Comparison of ENCODE assay signal across 12 cellular contexts in genomic region chr19:17616686-17616960, GRCh38.
DNase-seq lines count a peak whose midpoint lies in the region; ATAC-seq and TF ChIP-seq lines count a peak whose summit lies in the region.
"Had no signal": no experiment of that assay in that cellular context is flagged by ENCODE, and none has a peak within 500 bp of the region (broad histone marks: within the 10 kb centered on the region; RNA-seq: fewer than 3 reads in every experiment).

No MANE protein-coding gene starts in this region.

- peak overlapping the region; percentile 61 for H3K27ac ChIP-seq in CD8-positive, alpha-beta memory T cell (ENCODE audit: low read depth, low read length)
- H3K27ac ChIP-seq in HUES64 (ENCODE audit: low read depth, low read length) (peak overlapping the region; percentile 58; the same call in 1 of the 2 replicates), fibroblast of lung (ENCODE audit: insufficient read depth, low read length) (no peak overlapping the region), psoas muscle (no peak overlapping the region)

- H3K9me3 Mint-ChIP-seq in CD8-positive, alpha-beta memory T cell: peaks cover 0 to 6% (median 0%) of the 10 kb centered on the region in 5 donors

- in situ Hi-C loops in HAP-1 (cut with MboI; ENCODE audit: low sequenced_read_pairs): no loop called here

- peaks cover 21 to 52% of the 10 kb centered on the region in 2 donors for H3K27me3 Mint-ChIP-seq in CD8-positive, alpha-beta memory T cell

- WGBS in HUES64: 40% methylated on average over 10 of the region's 11 CpGs
- 1 to 10% (median 3%) methylated on average over 9 to 11 of the region's 11 CpGs for WGBS in psoas muscle, 3 donors

- H4K20me1 ChIP-seq in fibroblast of lung (ENCODE audit: control insufficient read depth, extremely low read depth, insufficient read depth, low read length): no peaks in the 10 kb centered on the region

- TF ChIP-seq CTCF in fibroblast of lung (conservative IDR thresholded peaks at IDR 0.05 in 1 of 2, IDR thresholded peaks at IDR 0.05 in 1 of 2; ENCODE audit: low read depth in 1 of 2, low read length in 2 of 2): no peak
- TF ChIP-seq CTCF in psoas muscle (IDR thresholded peaks at IDR 0.05): no peak

- H3K9me3 ChIP-seq in CD8-positive, alpha-beta memory T cell (ENCODE audit: low read length): no peaks in the 10 kb centered on the region
- no peaks in the 10 kb centered on the region for H3K9me3 ChIP-seq in HUES64 (ENCODE audit: insufficient read depth, low read depth, low read length)
- H3K9me3 ChIP-seq in fibroblast of lung (ENCODE audit: control insufficient read depth, insufficient read depth, low read depth, low read length): no peaks in the 10 kb centered on the region
- no peaks in the 10 kb centered on the region for H3K9me3 ChIP-seq in psoas muscle
- H3K9me3 ChIP-seq in HAP-1: 0 out of 2 replicates have a peak, but pooled peaks cover 2% of the 10 kb centered on the region

- H3K36me3 Mint-ChIP-seq in CD8-positive, alpha-beta memory T cell: peaks cover 0 to 1% (median 0%) of the 10 kb centered on the region in 3 donors

- H3K4me3 Mint-ChIP-seq in CD8-positive, alpha-beta memory T cell: peak overlapping the region in 1 of 7 donors; percentile 7
- H3K4me3 Mint-ChIP-seq: activated CD4-positive, alpha-beta T cell treated with anti-CD3 and anti-CD28 coated beads for 36 hours had no signal

- no peak overlapping the region for H3K4me2 ChIP-seq in fibroblast of lung (ENCODE audit: extremely low read depth, insufficient read depth, low read length)

- H3K9ac ChIP-seq in HUES64 (ENCODE audit: low read depth, low read length) (no peak overlapping the region), fibroblast of lung (ENCODE audit: insufficient read depth, low read length) (peak overlapping the region; percentile 7)

- POLR2A ChIA-PET in CD8-positive, alpha-beta memory T cell (lab: Charles Lee): no interaction called here

- H3K27me3 ChIP-seq in CD8-positive, alpha-beta memory T cell (ENCODE audit: insufficient read depth, low read length, poor library complexity, severe bottlenecking): peaks cover 10% of the 10 kb centered on the region
- H3K27me3 ChIP-seq in HUES64 (ENCODE audit: insufficient read depth, low read length) (no peaks in the 10 kb centered on the region), fibroblast of lung (ENCODE audit: control insufficient read depth, insufficient read depth, low read length) (no peaks in the 10 kb centered on the region), psoas muscle (ENCODE audit: insufficient read depth in 3 of 3, low read length in 2 of 3) (peaks cover 0 to 37% (median 7%) of the 10 kb centered on the region in 3 donors), HAP-1 (ENCODE audit: low read depth) (no peaks in the 10 kb centered on the region)

- H2AFZ ChIP-seq in fibroblast of lung (ENCODE audit: low read length): no peak overlapping the region

- H3K79me2 ChIP-seq in fibroblast of lung (ENCODE audit: control insufficient read depth, insufficient read depth, low read length): no peaks in the 10 kb centered on the region

- intact Hi-C loops in psoas muscle (cut with DNase I): no loop called here

- no peak for DNase-seq in CD8-positive, alpha-beta memory T cell
- no peak for DNase-seq in fibroblast of lung (ENCODE audit: low read depth in 2 of 2)
- DNase-seq in psoas muscle: no peak
- DNase-seq in HAP-1 (ENCODE audit: low spot score in 2 of 2): no peak
- no peak for DNase-seq in NCI-H2029 treated with DMSO at 0.1 percent for 48 hours (lab: John Stamatoyannopoulos, UW)
- DNase-seq in activated gamma-delta T cell treated with Interleukin-2 at 50 U/mL for 16 hours: no peak
- DNase-seq: amniotic stem cell, DND-41, NCI-H1694 treated with DMSO at 0.1 percent for 48 hours had no signal

- ATAC-seq in psoas muscle: no peak
- no peak for ATAC-seq in GM21528 (IDR thresholded peaks at IDR 0.05; ENCODE audit: low FRiP score, unreplicated experiment)

- no peaks in the 10 kb centered on the region for H3K4me1 ChIP-seq in CD8-positive, alpha-beta memory T cell (ENCODE audit: insufficient read depth, low read length)
- H3K4me1 ChIP-seq in HUES64 (ENCODE audit: insufficient read depth, low read length) (no peaks in the 10 kb centered on the region), fibroblast of lung (ENCODE audit: control insufficient read depth, extremely low read depth, insufficient read depth, low read length) (no peaks in the 10 kb centered on the region), psoas muscle (no peaks in the 10 kb centered on the region), HAP-1 (peaks cover 7% of the 10 kb centered on the region)

- H3K27ac Mint-ChIP-seq in CD8-positive, alpha-beta memory T cell: peak overlapping the region in 1 of 8 donors; percentile 80
- H3K27ac Mint-ChIP-seq: activated CD4-positive, alpha-beta T cell treated with anti-CD3 and anti-CD28 coated beads for 36 hours had no signal

- H3K36me3 ChIP-seq in CD8-positive, alpha-beta memory T cell (ENCODE audit: insufficient read depth, low read length): no peaks in the 10 kb centered on the region
- H3K36me3 ChIP-seq in HUES64 (ENCODE audit: insufficient read depth, low read length): peaks cover 10% of the 10 kb centered on the region
- H3K36me3 ChIP-seq in fibroblast of lung (ENCODE audit: control insufficient read depth, insufficient read depth, low read length): no peaks in the 10 kb centered on the region
- no peaks in the 10 kb centered on the region for H3K36me3 ChIP-seq in psoas muscle (ENCODE audit: insufficient read depth in 1 of 2, low read depth in 1 of 2)
- no peaks in the 10 kb centered on the region for H3K36me3 ChIP-seq in HAP-1 (replicated peaks)

- H3K4me1 Mint-ChIP-seq in CD8-positive, alpha-beta memory T cell: peaks cover 0 to 5% (median 2%) of the 10 kb centered on the region in 3 donors

- H3K4me3 ChIP-seq in CD8-positive, alpha-beta memory T cell (ENCODE audit: low read length): no peak overlapping the region
- peak overlapping the region; percentile 51 for H3K4me3 ChIP-seq in HUES64 (ENCODE audit: low read length)
- H3K4me3 ChIP-seq in fibroblast of lung (replicated peaks in 1 of 4; ENCODE audit: control extremely low read depth in 1 of 4, insufficient read depth in 1 of 4, low read depth in 3 of 4, low read length in 4 of 4): no peak overlapping the region
- H3K4me3 ChIP-seq in psoas muscle: peak overlapping the region; percentile 18
- no peak overlapping the region; the same call in 1 of the 2 replicates for H3K4me3 ChIP-seq in HAP-1

- CTCF ChIA-PET in CD8-positive, alpha-beta memory T cell (lab: Charles Lee): no interaction called here

Comparison
In these comparisons a context has a peak if more than half of its experiments do, and no peak if none do; other contexts are left out.
1. H3K27ac ChIP-seq: peak in CD8-positive, alpha-beta memory T cell (single experiment) and HUES64 (single experiment); none in fibroblast of lung (single experiment) and psoas muscle (single experiment).
2. H3K4me3 ChIP-seq: peak in HUES64 (single experiment) and psoas muscle (single experiment); none in CD8-positive, alpha-beta memory T cell (single experiment), fibroblast of lung (0 of 4) and HAP-1 (single experiment).